In genomic region chr18:57715671-57716070, GRCh38 we compare ENCODE assay signal across 24 cellular contexts.
DNase-seq lines count a peak whose midpoint lies in the region; ATAC-seq, FAIRE-seq and TF ChIP-seq lines count a peak whose summit lies in the region.
"Had no signal": no experiment of that assay in that cellular context is flagged by ENCODE, and none has a peak within 500 bp of the region (broad histone marks: within the 10 kb centered on the region; RNA-seq: fewer than 3 reads in every experiment).

No MANE protein-coding gene starts in this region.

- H3F3A ChIP-seq in Loucy (ENCODE audit: low read depth) = no peaks in the 10 kb centered on the region

- ATAC-seq in mucosa of descending colon = peak; percentile 32
- ATAC-seq in HG02642 (IDR thresholded peaks at IDR 0.05; ENCODE audit: poor library complexity, unreplicated experiment) = no peak
- ATAC-seq: SK-N-SH treated with all-trans-retinoic acid at 6 μM for 48 hours had no signal

- H3K79me2 ChIP-seq in Loucy (ENCODE audit: insufficient read depth, low read length) = no peaks in the 10 kb centered on the region

- peak; percentile 21 for FAIRE-seq in D721Med (lab: Jason Lieb, UNC)
- FAIRE-seq: G401.6, HTR-8/SVneo had no signal

- no peaks in the 10 kb centered on the region for H3K9me3 ChIP-seq in Loucy (ENCODE audit: insufficient read depth, low read depth, low read length)
- no peaks in the 10 kb centered on the region for H3K9me3 ChIP-seq in mucosa of descending colon

- H3K4me2 ChIP-seq in Loucy (ENCODE audit: low read depth, low read length, poor library complexity, severe bottlenecking) = peak overlapping the region; percentile 18

- TF ChIP-seq CTCF in D721Med (IDR thresholded peaks at IDR 0.05; ENCODE audit: insufficient read depth, missing control alignments) (no peak), Loucy (conservative IDR thresholded peaks at IDR 0.05; ENCODE audit: low read length) (no peak), epithelial cell of esophagus (IDR thresholded peaks at IDR 0.05; ENCODE audit: insufficient read depth, low read depth, low read length, missing control alignments) (no peak), mucosa of descending colon (IDR thresholded peaks at IDR 0.05) (no peak)

- H3K9ac ChIP-seq in Loucy (ENCODE audit: low read depth, low read length, poor library complexity, severe bottlenecking) = no peak overlapping the region

- no peaks in the 10 kb centered on the region for H3K9me2 ChIP-seq in Loucy (replicated peaks; ENCODE audit: low read depth, low read length)

- H3K27me3 ChIP-seq in Loucy (ENCODE audit: insufficient read depth, low read length, poor library complexity, severe bottlenecking) = no peaks in the 10 kb centered on the region

- H3K4me3 ChIP-seq in Loucy (ENCODE audit: low read length, poor library complexity, severe bottlenecking) = no peak overlapping the region
- H3K4me3 ChIP-seq in epithelial cell of esophagus (ENCODE audit: low read length) = no peak overlapping the region
- H3K4me3 ChIP-seq in mucosa of descending colon = no peak overlapping the region

- DNase-seq in D721Med (ENCODE audit: insufficient read length, low spot score) (no peak), epithelial cell of esophagus (ENCODE audit: low read depth) (peak; percentile 87), mucosa of descending colon (no peak), NCI-H2107 treated with DMSO at 0.1 percent for 48 hours (lab: John Stamatoyannopoulos, UW; ENCODE audit: unreplicated experiment) (no peak), NCI-H510A treated with DMSO at 0.1 percent for 48 hours (lab: John Stamatoyannopoulos, UW) (no peak)
- DNase-seq: ACHN; C1 segment of cervical spinal cord; CD8-positive, alpha-beta memory T cell; H9; IMR-90; MM.1S; NCI-H1092; NCI-H1436 treated with DMSO at 0.1 percent for 48 hours; NCI-H2029; NCI-H2171 treated with DMSO at 0.1 percent for 48 hours; NCI-H446; NCI-H69; NK-92 treated with Interleukin-12 subunit alpha and Interleukin-12 subunit beta, amount 100 ng/mL, for 24 hours; SIG-M5 had no signal

- H4K20me1 ChIP-seq in Loucy (ENCODE audit: insufficient read depth, low read length, poor library complexity, severe bottlenecking) = no peaks in the 10 kb centered on the region

- H3K36me3 ChIP-seq in Loucy (ENCODE audit: insufficient read depth, low read length) = no peaks in the 10 kb centered on the region
- no peaks in the 10 kb centered on the region for H3K36me3 ChIP-seq in mucosa of descending colon (ENCODE audit: low read depth)

- intact Hi-C loops in mucosa of descending colon (cut with DNase I, micrococcal nuclease) = no loop called here

- H2AFZ ChIP-seq in Loucy (ENCODE audit: low read length) = no peak overlapping the region

- H3K4me1 ChIP-seq in Loucy (ENCODE audit: insufficient read depth, low read length, poor library complexity, severe bottlenecking) (peaks cover 8% of the 10 kb centered on the region), mucosa of descending colon (ENCODE audit: low read depth) (no peaks in the 10 kb centered on the region)
